In genomic region chr1:243786546-243786945, GRCh38 we compare ENCODE assay signal across 26 cellular contexts.
DNase-seq lines count a peak whose midpoint lies in the region; ATAC-seq and TF ChIP-seq lines count a peak whose summit lies in the region.
"Had no signal": no experiment of that assay in that cellular context is flagged by ENCODE, and none has a peak within 500 bp of the region (broad histone marks: within the 10 kb centered on the region; RNA-seq: fewer than 3 reads in every experiment).

No MANE protein-coding gene starts in this region.

- WGBS in mesodermal cell (ENCODE audit: insufficient coverage in 2 of 2), 2 experiments = no CpG with 5 or more reads among the region's 3 CpGs

- ATAC-seq in HG03039 (IDR thresholded peaks at IDR 0.05; ENCODE audit: unreplicated experiment) (no peak), GM21576 (IDR thresholded peaks at IDR 0.05; ENCODE audit: unreplicated experiment) (no peak)
- ATAC-seq: activated CD4-positive, CD25-positive, alpha-beta regulatory T cell treated with anti-CD3 and anti-CD28 coated beads, Interleukin-2, amount 50 U/mL, for 24 hours; body of pancreas; sciatic nerve had no signal

- peak overlapping the region; percentile 16 for H3K27ac ChIP-seq in mesodermal cell (ENCODE audit: low read depth, low read length, severe bottlenecking)
- H3K27ac ChIP-seq: adrenal gland, body of pancreas, esophagus muscularis mucosa, tibial artery had no signal

- peaks cover 6% of the 10 kb centered on the region for H3K36me3 Mint-ChIP-seq in HFFc6 (ENCODE audit: low read depth)
- peaks cover 3% of the 10 kb centered on the region for H3K36me3 Mint-ChIP-seq in endothelial cell (ENCODE audit: low read depth, unreplicated experiment)
- H3K36me3 Mint-ChIP-seq in type B pancreatic cell = no peaks in the 10 kb centered on the region

- peaks cover 40% of the 10 kb centered on the region for H3K4me1 Mint-ChIP-seq in HFFc6 (ENCODE audit: low read depth)
- H3K4me1 Mint-ChIP-seq in endothelial cell (ENCODE audit: unreplicated experiment) = peaks cover 34% of the 10 kb centered on the region
- peaks cover 5% of the 10 kb centered on the region for H3K4me1 Mint-ChIP-seq in type B pancreatic cell (ENCODE audit: unreplicated experiment)

- TF ChIP-seq CTCF in HFFc6 (IDR thresholded peaks at IDR 0.05) = no peak
- no peak for TF ChIP-seq CTCF in endothelial cell (IDR thresholded peaks at IDR 0.05; ENCODE audit: unreplicated experiment)
- no peak for TF ChIP-seq CTCF in type B pancreatic cell (conservative IDR thresholded peaks at IDR 0.05)
- no peak for TF ChIP-seq CTCF in foreskin fibroblast (IDR thresholded peaks at IDR 0.05; ENCODE audit: low read depth, low read length)

- H3K4me3 ChIP-seq in mesodermal cell (ENCODE audit: extremely low read depth, insufficient read depth, low read length, poor library complexity, severe bottlenecking) = no peak overlapping the region
- no peak overlapping the region for H3K4me3 ChIP-seq in foreskin fibroblast (ENCODE audit: low read depth in 1 of 2, low read length in 2 of 2)
- H3K4me3 ChIP-seq: adrenal gland, body of pancreas, esophagus muscularis mucosa, tibial artery had no signal

- H3K9me3 Mint-ChIP-seq in HFFc6 (no peaks in the 10 kb centered on the region), endothelial cell (ENCODE audit: unreplicated experiment) (no peaks in the 10 kb centered on the region), type B pancreatic cell (peaks cover 5% of the 10 kb centered on the region)
- H3K9me3 Mint-ChIP-seq: dendritic cell treated with granulocyte-macrophage colony-stimulating factor and Interleukin-4, amounts not matched to agents 40 ng/mL and 50 ng/mL, for 4 days; memory B cell had no signal

- H3K4me3 Mint-ChIP-seq in HFFc6 (no peak overlapping the region), endothelial cell (ENCODE audit: unreplicated experiment) (no peak overlapping the region), type B pancreatic cell (no peak overlapping the region)
- H3K4me3 Mint-ChIP-seq: dendritic cell treated with granulocyte-macrophage colony-stimulating factor and Interleukin-4, amounts not matched to agents 40 ng/mL and 50 ng/mL, for 4 days; memory B cell had no signal

- DNase-seq in HFFc6 (no peak), endothelial cell (ENCODE audit: low spot score) (no peak), type B pancreatic cell (ENCODE audit: extremely low spot score, unreplicated experiment) (no peak), foreskin fibroblast (no peak)
- DNase-seq: activated CD4-positive, alpha-beta T cell treated with anti-CD3 and anti-CD28 coated beads, Interleukin-2, amount 50 U/mL, for 4 hours; activated naive CD4-positive, alpha-beta T cell treated with Interleukin-2 at 50 U/mL for 16 hours; adrenal gland; body of pancreas; C1 segment of cervical spinal cord; GDM1; HCEC 1CT; NCI-H1436 treated with DMSO at 0.1 percent for 48 hours; NCI-H2081 treated with DMSO at 0.1 percent for 48 hours; SK-N-SH; stimulated activated CD4-positive, alpha-beta T cell treated with anti-CD3 and anti-CD28 coated beads, Interleukin-4, amount 100 ng/mL, for 1 hour; T-helper 2 cell; tibial artery had no signal

- H3K27me3 Mint-ChIP-seq in HFFc6 (ENCODE audit: insufficient read depth) (no peaks in the 10 kb centered on the region), endothelial cell (ENCODE audit: unreplicated experiment) (no peaks in the 10 kb centered on the region), type B pancreatic cell (no peaks in the 10 kb centered on the region)
- H3K27me3 Mint-ChIP-seq: dendritic cell treated with granulocyte-macrophage colony-stimulating factor and Interleukin-4, amounts not matched to agents 40 ng/mL and 50 ng/mL, for 4 days; memory B cell; progenitor cell of endocrine pancreas had no signal

- peaks cover 20% of the 10 kb centered on the region for H3K4me1 ChIP-seq in mesodermal cell (ENCODE audit: control insufficient read depth, insufficient read depth, low read length, poor library complexity, severe bottlenecking)
- H3K4me1 ChIP-seq: body of pancreas had no signal

- H3K36me3 ChIP-seq in mesodermal cell (ENCODE audit: control insufficient read depth, insufficient read depth, low read length) = no peaks in the 10 kb centered on the region
- H3K36me3 ChIP-seq: adrenal gland, esophagus muscularis mucosa, tibial artery had no signal

- H3K27ac Mint-ChIP-seq in HFFc6 (peak overlapping the region; percentile 29; the same call in 1 of the 2 replicates), endothelial cell (ENCODE audit: unreplicated experiment) (peak overlapping the region; percentile 87), type B pancreatic cell (peak overlapping the region; percentile 44)
- H3K27ac Mint-ChIP-seq: dendritic cell treated with granulocyte-macrophage colony-stimulating factor and Interleukin-4, amounts not matched to agents 40 ng/mL and 50 ng/mL, for 4 days; memory B cell; progenitor cell of endocrine pancreas had no signal

- no peaks in the 10 kb centered on the region for H3K9me3 ChIP-seq in mesodermal cell (ENCODE audit: control insufficient read depth, low read length)
- H3K9me3 ChIP-seq: adrenal gland, body of pancreas, esophagus muscularis mucosa, SK-N-SH, tibial artery had no signal

Comparison
In these comparisons a context has a peak if more than half of its experiments do, and no peak if none do; other contexts are left out.
1. H3K27ac Mint-ChIP-seq: peak in every context shown above with its lines; median percentile 87 in endothelial cell; 44 in type B pancreatic cell; 29 in HFFc6.